8 cellular contexts compared by ENCODE assay signal in genomic region chr1:53326088-53326597, GRCh38. TPM values are rescaled to one million over a fixed set of nuclear protein-coding genes. Genes with fewer than 3 reads are reported as not detected.
A peak's percentile ranks its signal among the peaks of the same experiment; 100 is the strongest.
DNase-seq lines count a peak whose midpoint lies in the region; ATAC-seq lines count a peak whose summit lies in the region.

No MANE protein-coding gene starts in this region.

- ATAC-seq in GM19035 (IDR thresholded peaks at IDR 0.05; ENCODE audit: unreplicated experiment) = peak; percentile 81
- peak; percentile 83 for ATAC-seq in HG03280 (IDR thresholded peaks at IDR 0.05; ENCODE audit: unreplicated experiment)

- DNase-seq in AML-193 (lab: John Stamatoyannopoulos, UW) = peak; percentile 94 to 96
- DNase-seq in NCI-H345 treated with DMSO at 0.1 percent for 48 hours (lab: John Stamatoyannopoulos, UW; ENCODE audit: unreplicated experiment) = peak; percentile 91
- DNase-seq in activated CD4-positive, CD25-positive, alpha-beta regulatory T cell treated with anti-CD3 and anti-CD28 coated beads, Interleukin-2, amount 50 U/mL, for 16 hours (ENCODE audit: low read depth, low spot score) = peak; percentile 88
- DNase-seq in cerebellum (ENCODE audit: low spot score) = peak; percentile 90
- DNase-seq in kidney tubule cell (ENCODE audit: low spot score) = peak; percentile 98
- peak; percentile 93 to 94 for DNase-seq in stimulated activated CD4-positive, alpha-beta T cell treated with anti-CD3 and anti-CD28 coated beads, Interleukin-15, amount 100 ng/mL, for 48 hours (ENCODE audit: low read depth in 2 of 2)

RNA-seq across cellular contexts. Expression of gene LRP8, which starts 1.7 kb away (rescaled TPM):
- 74.2 TPM for total RNA-seq in cerebellum

Comparison
In these comparisons a context has a peak if more than half of its experiments do, and no peak if none do; other contexts are left out.
1. Peak in every context shown above with its lines: DNase-seq and ATAC-seq.